Comparison of ENCODE assay signal across 8 cellular contexts in genomic region chr10:103966671-103967432, GRCh38. TPM values are rescaled to one million over a fixed set of nuclear protein-coding genes. Genes with fewer than 3 reads are reported as not detected.
DNase-seq lines count a peak whose midpoint lies in the region; ATAC-seq and TF ChIP-seq lines count a peak whose summit lies in the region.

SLK (plus strand) TSS chr10:103967140; CDS start chr10:103967746, 606 bp downstream.

- peak; percentile 55 for DNase-seq in AG09319 (ENCODE audit: extremely low read depth, low read depth)
- peak; percentile 50 to 87 for DNase-seq in NCI-H526 (lab: John Stamatoyannopoulos, UW)
- peak; percentile 75 for DNase-seq in activated CD4-positive, alpha-beta T cell treated with anti-CD3 and anti-CD28 coated beads, Interleukin-2, amount 10 ng/mL, durations not matched to agents 7 days and 5 days
- peak; percentile 64 for DNase-seq in cortex of kidney (lab: John Stamatoyannopoulos, UW)
- DNase-seq in left lobe of liver (ENCODE audit: low spot score) = peak; percentile 86
- DNase-seq in stimulated activated CD4-positive, alpha-beta T cell treated with anti-CD3 and anti-CD28 coated beads, Interleukin-2, amount 100 ng/mL, for 24 hours = peak; percentile 81 to 84

- CTCF ChIA-PET in activated CD4-positive, alpha-beta T cell treated with anti-CD3 and anti-CD28 coated beads, Interleukin-2, amount 10 ng/mL, durations not matched to agents 7 days and 5 days (lab: Charles Lee) = no interaction called here

- H3K36me3 Mint-ChIP-seq in activated CD4-positive, alpha-beta T cell treated with anti-CD3 and anti-CD28 coated beads, Interleukin-2, amount 10 ng/mL, durations not matched to agents 7 days and 5 days (ENCODE audit: low read depth) = peaks cover 6% of the 10 kb centered on the region

- H3K4me3 Mint-ChIP-seq in activated CD4-positive, alpha-beta T cell treated with anti-CD3 and anti-CD28 coated beads, Interleukin-2, amount 10 ng/mL, durations not matched to agents 7 days and 5 days = peak within 1 kb of the TSS; percentile 95

- no peaks in the 10 kb centered on the region for H3K9me3 Mint-ChIP-seq in activated CD4-positive, alpha-beta T cell treated with anti-CD3 and anti-CD28 coated beads, Interleukin-2, amount 10 ng/mL, durations not matched to agents 7 days and 5 days

- no peak for TF ChIP-seq CTCF in AG09319 (IDR thresholded peaks at IDR 0.05; ENCODE audit: low read depth, low read length)

- ATAC-seq in GM18909 (IDR thresholded peaks at IDR 0.05; ENCODE audit: poor library complexity, unreplicated experiment) (peak; percentile 86), HG03139 (IDR thresholded peaks at IDR 0.05; ENCODE audit: unreplicated experiment) (peak; percentile 72), left lobe of liver (peak; percentile 98)

- POLR2A ChIA-PET in activated CD4-positive, alpha-beta T cell treated with anti-CD3 and anti-CD28 coated beads, Interleukin-2, amount 10 ng/mL, durations not matched to agents 7 days and 5 days (lab: Charles Lee) = no interaction called here

- peaks cover 38% of the 10 kb centered on the region for H3K4me1 Mint-ChIP-seq in activated CD4-positive, alpha-beta T cell treated with anti-CD3 and anti-CD28 coated beads, Interleukin-2, amount 10 ng/mL, durations not matched to agents 7 days and 5 days

- no peaks in the 10 kb centered on the region for H3K27me3 Mint-ChIP-seq in activated CD4-positive, alpha-beta T cell treated with anti-CD3 and anti-CD28 coated beads, Interleukin-2, amount 10 ng/mL, durations not matched to agents 7 days and 5 days

- peak within 1 kb of the TSS; percentile 94 for H3K27ac Mint-ChIP-seq in activated CD4-positive, alpha-beta T cell treated with anti-CD3 and anti-CD28 coated beads, Interleukin-2, amount 10 ng/mL, durations not matched to agents 7 days and 5 days

RNA-seq across cellular contexts. Expression of gene SLK, which starts in this region (rescaled TPM):
- total RNA-seq in activated CD4-positive, alpha-beta T cell treated with anti-CD3 and anti-CD28 coated beads, Interleukin-2, amount 10 ng/mL, durations not matched to agents 7 days and 5 days = 10 to 100 TPM; 31.5 to 32.4 TPM
- 8.7 TPM for total RNA-seq in left lobe of liver

Comparison
In these comparisons a context has a peak if more than half of its experiments do, and no peak if none do; other contexts are left out.
1. Peak in every context shown above with its lines: DNase-seq and ATAC-seq.